Comparison of ENCODE assay signal across 10 cellular contexts in genomic region chr18:75216212-75216925, GRCh38. TPM values are rescaled to one million over a fixed set of nuclear protein-coding genes. Genes with fewer than 3 reads are reported as not detected.
DNase-seq lines count a peak whose midpoint lies in the region; ATAC-seq and TF ChIP-seq lines count a peak whose summit lies in the region.
"Had no signal": no experiment of that assay in that cellular context is flagged by ENCODE, and none has a peak within 500 bp of the region (broad histone marks: within the 10 kb centered on the region; RNA-seq: fewer than 3 reads in every experiment).

No MANE protein-coding gene starts in this region.

- intact Hi-C loops in cardiac septum (cut with DNase I): loop anchor here (10.0 kb wide), 1 partner anchor 1608 kb away; the partner anchor contains the start of gene ZNF236

- H3K4me3 Mint-ChIP-seq in activated CD8-positive, alpha-beta T cell treated with anti-CD3 and anti-CD28 coated beads, Interleukin-2, amount 10 ng/mL, durations not matched to agents 7 days and 5 days: peak overlapping the region; percentile 50
- peak overlapping the region; percentile 76 for H3K4me3 Mint-ChIP-seq in type B pancreatic cell

- H3K18ac ChIP-seq in mesenchymal stem cell (ENCODE audit: low read depth in 1 of 2, low read length in 2 of 2): no peak overlapping the region

- H3K4me3 ChIP-seq in right atrium auricular region: no peak overlapping the region
- H3K4me3 ChIP-seq in liver (ENCODE audit: low read depth in 1 of 3, low read length in 3 of 3): no peak overlapping the region
- no peak overlapping the region for H3K4me3 ChIP-seq in mesenchymal stem cell (ENCODE audit: insufficient read depth in 1 of 2, low read depth in 1 of 2, low read length in 2 of 2)

- DNase-seq in right atrium auricular region (ENCODE audit: low spot score) (no peak), cardiac septum (ENCODE audit: low spot score) (no peak), type B pancreatic cell (ENCODE audit: extremely low spot score, unreplicated experiment) (no peak), mesenchymal stem cell (no peak), NCI-H187 treated with DMSO at 0.1 percent for 48 hours (lab: John Stamatoyannopoulos, UW) (no peak)
- no peak for DNase-seq in activated CD8-positive, alpha-beta T cell treated with anti-CD3 and anti-CD28 coated beads, Interleukin-2, amount 10 ng/mL, durations not matched to agents 7 days and 5 days
- DNase-seq: NCI-H1092 treated with DMSO at 0.1 percent for 48 hours; stimulated activated CD4-positive, alpha-beta T cell treated with anti-CD3 and anti-CD28 coated beads, Interleukin-4, amount 100 ng/mL, for 24 hours had no signal

- H2BK120ac ChIP-seq in mesenchymal stem cell (ENCODE audit: low read depth, low read length): no peak overlapping the region

- H4K8ac ChIP-seq in mesenchymal stem cell (ENCODE audit: low read length): no peak overlapping the region

- H2BK5ac ChIP-seq in mesenchymal stem cell (ENCODE audit: low read depth, low read length, poor library complexity, severe bottlenecking): no peak overlapping the region

- H2BK12ac ChIP-seq in mesenchymal stem cell (ENCODE audit: low read length in 2 of 2): no peak overlapping the region

- peak; percentile 55 for ATAC-seq in activated CD8-positive, alpha-beta T cell treated with anti-CD3 and anti-CD28 coated beads, Interleukin-2, amount 10 ng/mL, durations not matched to agents 7 days and 5 days
- no peak for ATAC-seq in HG03108 (IDR thresholded peaks at IDR 0.05; ENCODE audit: unreplicated experiment)

- no peak for TF ChIP-seq RAD21 in liver (IDR thresholded peaks at IDR 0.05)

- no peaks in the 10 kb centered on the region for H3K9me3 Mint-ChIP-seq in activated CD8-positive, alpha-beta T cell treated with anti-CD3 and anti-CD28 coated beads, Interleukin-2, amount 10 ng/mL, durations not matched to agents 7 days and 5 days (ENCODE audit: insufficient read depth)
- no peaks in the 10 kb centered on the region for H3K9me3 Mint-ChIP-seq in type B pancreatic cell

- peak overlapping the region in 1 of 2 experiments; percentile 6 for H3K23ac ChIP-seq in mesenchymal stem cell (ENCODE audit: low read length in 2 of 2)

- H3K27me3 Mint-ChIP-seq in activated CD8-positive, alpha-beta T cell treated with anti-CD3 and anti-CD28 coated beads, Interleukin-2, amount 10 ng/mL, durations not matched to agents 7 days and 5 days (ENCODE audit: low read depth): no peaks in the 10 kb centered on the region
- peaks cover 22% of the 10 kb centered on the region for H3K27me3 Mint-ChIP-seq in type B pancreatic cell

- CTCF ChIA-PET in activated CD8-positive, alpha-beta T cell treated with anti-CD3 and anti-CD28 coated beads, Interleukin-2, amount 10 ng/mL, durations not matched to agents 7 days and 5 days (lab: Charles Lee): interaction anchor here (0.7 to 1.6 kb wide), 2 partner anchors 9 to 28 kb away, joined by 3 to 4 read pairs; no protein-coding TSS in a partner anchor

- no peaks in the 10 kb centered on the region for H3K36me3 ChIP-seq in right atrium auricular region
- no peaks in the 10 kb centered on the region for H3K36me3 ChIP-seq in liver (ENCODE audit: control insufficient read depth in 4 of 4, insufficient read depth in 3 of 4, low read depth in 1 of 4, low read length in 3 of 4)
- H3K36me3 ChIP-seq in mesenchymal stem cell (ENCODE audit: control insufficient read depth in 1 of 2, insufficient read depth in 2 of 2, low read depth in 1 of 2, low read length in 2 of 2): no peaks in the 10 kb centered on the region

- H3K4me2 ChIP-seq in mesenchymal stem cell (ENCODE audit: low read length, poor library complexity, severe bottlenecking): no peak overlapping the region

- no peak overlapping the region for H2AK5ac ChIP-seq in mesenchymal stem cell (ENCODE audit: low read length, severe bottlenecking)

- H2BK15ac ChIP-seq in mesenchymal stem cell (ENCODE audit: low read depth, poor library complexity, severe bottlenecking): no peak overlapping the region

- no peak overlapping the region for H2AFZ ChIP-seq in mesenchymal stem cell (ENCODE audit: low read depth, low read length)

- H3K9ac ChIP-seq in liver (ENCODE audit: low read depth in 1 of 2, low read length in 2 of 2): peak overlapping the region in 1 of 2 donors; percentile 51
- H3K9ac ChIP-seq in mesenchymal stem cell (ENCODE audit: low read length): no peak overlapping the region

- H3K9me3 ChIP-seq in right atrium auricular region (no peaks in the 10 kb centered on the region), liver (ENCODE audit: control insufficient read depth in 4 of 4, low read length in 3 of 4) (no peaks in the 10 kb centered on the region), mesenchymal stem cell (ENCODE audit: control insufficient read depth, low read length) (no peaks in the 10 kb centered on the region)

- H3K79me1 ChIP-seq in mesenchymal stem cell (replicated peaks; ENCODE audit: low read length, poor library complexity, severe bottlenecking): peaks cover 18% of the 10 kb centered on the region

- H3K27me3 ChIP-seq in right atrium auricular region (no peaks in the 10 kb centered on the region), liver (ENCODE audit: control insufficient read depth in 4 of 4, insufficient read depth in 4 of 4, low read length in 3 of 4) (no peaks in the 10 kb centered on the region), mesenchymal stem cell (ENCODE audit: control insufficient read depth in 1 of 2, insufficient read depth in 1 of 2, low read length in 2 of 2) (no peaks in the 10 kb centered on the region)

- peaks cover 21% of the 10 kb centered on the region for H3K36me3 Mint-ChIP-seq in activated CD8-positive, alpha-beta T cell treated with anti-CD3 and anti-CD28 coated beads, Interleukin-2, amount 10 ng/mL, durations not matched to agents 7 days and 5 days (ENCODE audit: low read depth)
- peaks cover 17% of the 10 kb centered on the region for H3K36me3 Mint-ChIP-seq in type B pancreatic cell

- no peak for TF ChIP-seq CTCF in right atrium auricular region (IDR thresholded peaks at IDR 0.05)
- no peak for TF ChIP-seq CTCF in liver (IDR thresholded peaks at IDR 0.05; ENCODE audit: low read depth, low read length, missing input control)
- no peak for TF ChIP-seq CTCF in type B pancreatic cell (conservative IDR thresholded peaks at IDR 0.05)

- H3K27ac Mint-ChIP-seq in activated CD8-positive, alpha-beta T cell treated with anti-CD3 and anti-CD28 coated beads, Interleukin-2, amount 10 ng/mL, durations not matched to agents 7 days and 5 days: peak overlapping the region; percentile 87
- peak overlapping the region; percentile 51 for H3K27ac Mint-ChIP-seq in type B pancreatic cell

- H3K4me1 ChIP-seq in right atrium auricular region (peaks cover 0 to 79% of the 10 kb centered on the region in 2 donors), liver (ENCODE audit: control insufficient read depth in 4 of 4, insufficient read depth in 4 of 4, low read length in 3 of 4) (peaks cover 9 to 62% (median 49%) of the 10 kb centered on the region in 4 donors), mesenchymal stem cell (ENCODE audit: control insufficient read depth, insufficient read depth, low read depth, low read length) (peaks cover 3% of the 10 kb centered on the region)

- WGBS in liver: 65% methylated on average over 7 of the region's 7 CpGs
- WGBS in mesenchymal stem cell: 89% methylated on average over 5 of the region's 7 CpGs

- no peak overlapping the region for H3K4ac ChIP-seq in mesenchymal stem cell (ENCODE audit: low read depth in 1 of 2, low read length in 2 of 2)

- no peak overlapping the region for H4K91ac ChIP-seq in mesenchymal stem cell (ENCODE audit: low read length)

- H3K14ac ChIP-seq in mesenchymal stem cell (ENCODE audit: low read length in 2 of 2): no peak overlapping the region

- H3K4me1 Mint-ChIP-seq in activated CD8-positive, alpha-beta T cell treated with anti-CD3 and anti-CD28 coated beads, Interleukin-2, amount 10 ng/mL, durations not matched to agents 7 days and 5 days (ENCODE audit: low read depth): peaks cover 54% of the 10 kb centered on the region
- peaks cover 70% of the 10 kb centered on the region for H3K4me1 Mint-ChIP-seq in type B pancreatic cell (ENCODE audit: unreplicated experiment)

- H3K27ac ChIP-seq in right atrium auricular region (peak overlapping the region; percentile 40 to 51), liver (ENCODE audit: low read depth in 1 of 2, low read length in 2 of 2) (peak overlapping the region; percentile 82 to 84), mesenchymal stem cell (ENCODE audit: low read length, poor library complexity, severe bottlenecking) (no peak overlapping the region)

- POLR2A ChIA-PET in activated CD8-positive, alpha-beta T cell treated with anti-CD3 and anti-CD28 coated beads, Interleukin-2, amount 10 ng/mL, durations not matched to agents 7 days and 5 days (lab: Charles Lee): interaction anchor here (1.7 kb wide), 1 partner anchor 31 kb away, joined by 7 read pairs; no protein-coding TSS in a partner anchor

TF ChIP-seq in liver, 16 proteins besides CTCF, POLR2A, EP300 and RAD21 (continues in another document):
- TF ChIP-seq NR2F2 (IDR thresholded peaks at IDR 0.05): no peak
- no peak for TF ChIP-seq YY1 (IDR thresholded peaks at IDR 0.05)

RNA-seq across cellular contexts. Expression of gene TSHZ1, which starts 5.8 kb away (rescaled TPM):
- total RNA-seq in right atrium auricular region (10 to 100 TPM; 14.5 to 19.4 TPM), cardiac septum (13.3 TPM), liver (1 to 10 TPM; 4.2 to 6.6 TPM), type B pancreatic cell (ENCODE audit: low replicate concordance) (21.8 and 79.9 TPM in 2 replicates)
- total RNA-seq in activated CD8-positive, alpha-beta T cell treated with anti-CD3 and anti-CD28 coated beads, Interleukin-2, amount 10 ng/mL, durations not matched to agents 7 days and 5 days: 10 to 100 TPM; 16.7 to 16.8 TPM
- 1 to 10 TPM; 5.6 TPM for polyA plus RNA-seq in liver
- polyA plus RNA-seq in mesenchymal stem cell (2013, experiment 1 of 2): 4.9 TPM
- polyA plus RNA-seq in mesenchymal stem cell (2013, experiment 2 of 2): 4.4 TPM

RNA-seq across cellular contexts. Expression of gene PTGR3, which starts 7.4 kb away (rescaled TPM):
- total RNA-seq in right atrium auricular region (10 to 100 TPM; 16.7 to 33.9 TPM), cardiac septum (33.7 TPM), liver (10 to 100 TPM in 1 of 2 donors, 1 to 10 TPM in 1; 6.8 to 14.2 TPM), type B pancreatic cell (ENCODE audit: low replicate concordance) (25.4 and 86.7 TPM in 2 replicates)
- 10 to 100 TPM; 21.8 to 21.9 TPM for total RNA-seq in activated CD8-positive, alpha-beta T cell treated with anti-CD3 and anti-CD28 coated beads, Interleukin-2, amount 10 ng/mL, durations not matched to agents 7 days and 5 days
- 10 to 100 TPM in 1 of 2 donors, 1 to 10 TPM in 1; 8.5 to 18.7 TPM for polyA plus RNA-seq in liver
- polyA plus RNA-seq in mesenchymal stem cell (2013, experiment 1 of 2): 4.5 TPM
- polyA plus RNA-seq in mesenchymal stem cell (2013, experiment 2 of 2): 4.7 TPM
